In the genomic region with DNA sequence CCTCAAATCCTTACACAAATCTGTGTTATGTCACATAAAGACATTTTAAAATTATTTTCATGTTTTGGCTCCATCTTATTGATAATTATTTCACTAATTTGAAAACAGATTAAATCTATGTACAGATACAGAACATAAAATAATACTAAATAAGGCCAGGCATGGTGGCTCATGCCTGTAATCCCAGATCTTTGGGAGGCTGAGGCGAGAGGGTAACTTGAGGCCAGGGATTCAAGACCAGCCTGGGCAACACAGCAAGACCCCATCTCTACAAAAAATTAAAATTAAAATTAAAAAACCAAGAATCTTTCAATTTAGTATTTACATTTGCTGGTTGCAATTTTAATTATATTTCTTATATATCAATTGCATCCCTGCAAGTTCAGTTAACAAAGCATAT, we compare ENCODE assay signal across 18 cellular contexts.
DNase-seq lines count a peak whose midpoint lies in the region; ATAC-seq, FAIRE-seq and TF ChIP-seq lines count a peak whose summit lies in the region.
"Had no signal": no experiment of that assay in that cellular context is flagged by ENCODE, and none has a peak within 500 bp of the region (broad histone marks: within the 10 kb centered on the region; RNA-seq: fewer than 3 reads in every experiment).

No MANE protein-coding gene starts in this region.

- peaks cover 10% of the 10 kb centered on the region for H3K4me1 Mint-ChIP-seq in WTC11
- peaks cover 41 to 48% of the 10 kb centered on the region in 2 donors for H3K4me1 Mint-ChIP-seq in effector memory CD8-positive, alpha-beta T cell (ENCODE audit: low read depth in 2 of 2)
- peaks cover 7% of the 10 kb centered on the region for H3K4me1 Mint-ChIP-seq in activated CD4-positive, alpha-beta T cell treated with anti-CD3 and anti-CD28 coated beads, Interleukin-2, amount 10 ng/mL, durations not matched to agents 7 days and 5 days

- H3K27me3 Mint-ChIP-seq in WTC11 (ENCODE audit: low read depth), result no peaks in the 10 kb centered on the region
- H3K27me3 Mint-ChIP-seq in effector memory CD8-positive, alpha-beta T cell, result no peaks in the 10 kb centered on the region
- H3K27me3 Mint-ChIP-seq in activated CD4-positive, alpha-beta T cell treated with anti-CD3 and anti-CD28 coated beads, Interleukin-2, amount 10 ng/mL, durations not matched to agents 7 days and 5 days, result no peaks in the 10 kb centered on the region

- no peak for TF ChIP-seq POLR2A in K562 (conservative IDR thresholded peaks at IDR 0.05)

- H3K36me3 Mint-ChIP-seq in WTC11, result peaks cover 4% of the 10 kb centered on the region; the same call in 1 of the 2 replicates
- no peaks in the 10 kb centered on the region for H3K36me3 Mint-ChIP-seq in effector memory CD8-positive, alpha-beta T cell (ENCODE audit: insufficient read depth)
- peaks cover 28% of the 10 kb centered on the region for H3K36me3 Mint-ChIP-seq in activated CD4-positive, alpha-beta T cell treated with anti-CD3 and anti-CD28 coated beads, Interleukin-2, amount 10 ng/mL, durations not matched to agents 7 days and 5 days (ENCODE audit: low read depth)

- DNase-seq in WTC11 (ENCODE audit: low spot score) (no peak), K562 (ENCODE audit: extremely low read depth in 1 of 4, low spot score in 3 of 4) (no peak), NCI-H526 treated with DMSO at 0.1 percent for 48 hours (lab: John Stamatoyannopoulos, UW) (no peak)
- no peak for DNase-seq in effector memory CD8-positive, alpha-beta T cell
- no peak for DNase-seq in activated CD4-positive, alpha-beta T cell treated with anti-CD3 and anti-CD28 coated beads, Interleukin-2, amount 10 ng/mL, durations not matched to agents 7 days and 5 days
- DNase-seq in activated CD4-positive, alpha-beta T cell treated with anti-CD3 and anti-CD28 coated beads for 48 hours, result no peak
- DNase-seq: C1 segment of cervical spinal cord; Caco-2; CD8-positive, alpha-beta T cell; DMS 273 treated with DMSO at 0.1 percent for 48 hours; DMS79; EL; GDM1; H9 had no signal

- TF ChIP-seq EP300 in K562 (IDR thresholded peaks at IDR 0.05; ENCODE audit: low read length), result no peak

- peaks cover 0 to 7% of the 10 kb centered on the region in 2 experiments; a peak in 2 of 5 replicates for H3K4me1 ChIP-seq in K562 (replicated peaks in 1 of 2; ENCODE audit: control insufficient read depth in 2 of 2, insufficient read depth in 2 of 2, low read length in 2 of 2)

- intact Hi-C loops in K562 (cut with micrococcal nuclease), result no loop called here

- H3K27ac Mint-ChIP-seq in WTC11, result no peak overlapping the region
- peak overlapping the region in 1 of 2 donors; percentile 3 for H3K27ac Mint-ChIP-seq in effector memory CD8-positive, alpha-beta T cell
- H3K27ac Mint-ChIP-seq in activated CD4-positive, alpha-beta T cell treated with anti-CD3 and anti-CD28 coated beads, Interleukin-2, amount 10 ng/mL, durations not matched to agents 7 days and 5 days, result no peak overlapping the region
- H3K27ac Mint-ChIP-seq: CD8-positive, alpha-beta T cell; GM23338; H9 had no signal

- H3K4me2 ChIP-seq in K562 (ENCODE audit: insufficient read depth, low read length), result no peak overlapping the region
- H3K4me2 ChIP-seq: GM23338 had no signal

- in situ Hi-C loops in K562 (cut with MboI), result no loop called here

- ATAC-seq in WTC11 (no peak), K562 (no peak)
- ATAC-seq in effector memory CD8-positive, alpha-beta T cell (replicated peaks), result no peak
- ATAC-seq: CD8-positive, alpha-beta T cell; GM12878; GM23338; HCT116 had no signal

- CTCF ChIA-PET in WTC11 (lab: Charles Lee), result no interaction called here
- CTCF ChIA-PET in K562 (lab: Yijun Ruan, JAX; ENCODE audit: low intra/inter-chr PET ratio), result no interaction called here
- CTCF ChIA-PET in activated CD4-positive, alpha-beta T cell treated with anti-CD3 and anti-CD28 coated beads, Interleukin-2, amount 10 ng/mL, durations not matched to agents 7 days and 5 days (lab: Charles Lee), result no interaction called here

- TF ChIP-seq CTCF in WTC11 (IDR thresholded peaks at IDR 0.05) (no peak), K562 (IDR thresholded peaks at IDR 0.05 in 2 of 3, conservative IDR thresholded peaks at IDR 0.05 in 1 of 3; ENCODE audit: insufficient read depth in 2 of 3, low read depth in 1 of 3, low read length in 3 of 3) (no peak)

- H4K20me1 ChIP-seq in K562 (replicated peaks; ENCODE audit: control insufficient read depth, insufficient read depth, low read length), result no peaks in the 10 kb centered on the region

- no peak overlapping the region for H3K4me3 ChIP-seq in K562
- H3K4me3 ChIP-seq: GM12878, GM23338 had no signal

- H3K9me1 ChIP-seq in K562 (ENCODE audit: control insufficient read depth, insufficient read depth, low read length), result no peaks in the 10 kb centered on the region

- H3K79me2 ChIP-seq in K562 (ENCODE audit: control insufficient read depth, insufficient read depth, low read length), result no peaks in the 10 kb centered on the region

- H3K27me3 ChIP-seq in K562 (ENCODE audit: control insufficient read depth in 2 of 2, insufficient read depth in 2 of 2, low read length in 2 of 2), result no peaks in the 10 kb centered on the region

- no peak for FAIRE-seq in K562 (lab: Jason Lieb, UNC)
- FAIRE-seq: GM12878, GM19239 had no signal

- no peaks in the 10 kb centered on the region for H3K36me3 ChIP-seq in K562 (ENCODE audit: control insufficient read depth, insufficient read depth, low read length)

- BruUV-seq in K562 (replicated peaks; lab: Mats Ljungman, UMichigan), result no TSS peak

- H3K4me3 Mint-ChIP-seq in WTC11, result no peak overlapping the region
- H3K4me3 Mint-ChIP-seq in effector memory CD8-positive, alpha-beta T cell, result peak overlapping the region; percentile 26 to 52
- no peak overlapping the region for H3K4me3 Mint-ChIP-seq in activated CD4-positive, alpha-beta T cell treated with anti-CD3 and anti-CD28 coated beads, Interleukin-2, amount 10 ng/mL, durations not matched to agents 7 days and 5 days
- H3K4me3 Mint-ChIP-seq: CD8-positive, alpha-beta T cell; GM23338; H9 had no signal

- no peak overlapping the region for H2AFZ ChIP-seq in K562 (ENCODE audit: low read depth, low read length)
- H2AFZ ChIP-seq: GM23338 had no signal

- H3K9me3 Mint-ChIP-seq in WTC11, result no peaks in the 10 kb centered on the region
- H3K9me3 Mint-ChIP-seq in effector memory CD8-positive, alpha-beta T cell, result no peaks in the 10 kb centered on the region
- peaks cover 11% of the 10 kb centered on the region for H3K9me3 Mint-ChIP-seq in activated CD4-positive, alpha-beta T cell treated with anti-CD3 and anti-CD28 coated beads, Interleukin-2, amount 10 ng/mL, durations not matched to agents 7 days and 5 days
- H3K9me3 Mint-ChIP-seq: GM23338, H9 had no signal

- H3K27ac ChIP-seq in K562 (ENCODE audit: extremely low read depth, low read depth, low read length), result no peak overlapping the region

- WGBS in K562 (ENCODE audit: insufficient coverage, low coverage, missing lambda C conversion rate), result 34% methylated on average over 1 of the region's 1 CpG

- no peak overlapping the region for H3K9ac ChIP-seq in K562 (ENCODE audit: insufficient read depth in 1 of 2, low read depth in 2 of 2, low read length in 2 of 2)

- POLR2A ChIA-PET in WTC11 (lab: Charles Lee) (no interaction called here), K562 (lab: Yijun Ruan, JAX) (no interaction called here)
- POLR2A ChIA-PET in activated CD4-positive, alpha-beta T cell treated with anti-CD3 and anti-CD28 coated beads, Interleukin-2, amount 10 ng/mL, durations not matched to agents 7 days and 5 days (lab: Charles Lee), result no interaction called here

- no peaks in the 10 kb centered on the region for H3K9me3 ChIP-seq in K562 (replicated peaks; ENCODE audit: control insufficient read depth, insufficient read depth, low read depth, low read length)
- H3K9me3 ChIP-seq: Caco-2 had no signal

- TF ChIP-seq RAD21 in K562 (CRISPR knock-in tag; conservative IDR thresholded peaks at IDR 0.05 in 1 of 2, IDR thresholded peaks at IDR 0.05 in 1 of 2), result no peak

TF ChIP-seq in WTC11, 78 proteins besides CTCF, POLR2A, EP300 and RAD21:
- TF ChIP-seq, protein P1, sequence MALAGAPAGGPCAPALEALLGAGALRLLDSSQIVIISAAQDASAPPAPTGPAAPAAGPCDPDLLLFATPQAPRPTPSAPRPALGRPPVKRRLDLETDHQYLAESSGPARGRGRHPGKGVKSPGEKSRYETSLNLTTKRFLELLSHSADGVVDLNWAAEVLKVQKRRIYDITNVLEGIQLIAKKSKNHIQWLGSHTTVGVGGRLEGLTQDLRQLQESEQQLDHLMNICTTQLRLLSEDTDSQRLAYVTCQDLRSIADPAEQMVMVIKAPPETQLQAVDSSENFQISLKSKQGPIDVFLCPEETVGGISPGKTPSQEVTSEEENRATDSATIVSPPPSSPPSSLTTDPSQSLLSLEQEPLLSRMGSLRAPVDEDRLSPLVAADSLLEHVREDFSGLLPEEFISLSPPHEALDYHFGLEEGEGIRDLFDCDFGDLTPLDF (CRISPR knock-in tag; IDR thresholded peaks at IDR 0.05), result no peak
- TF ChIP-seq ZNF121 (CRISPR knock-in tag; IDR thresholded peaks at IDR 0.05), result peak; percentile 49; the same call in 1 of the 2 replicates
TF ChIP-seq in WTC11: peak in this region for 1.

TF ChIP-seq in K562, 482 proteins besides CTCF, POLR2A, EP300 and RAD21:
- TF ChIP-seq RBM25 (IDR thresholded peaks at IDR 0.05; ENCODE audit: low read depth, low read length, severe bottlenecking) (peak; percentile 29), KAT8 (IDR thresholded peaks at IDR 0.05; ENCODE audit: low read depth) (no peak), TEAD1 (CRISPR knock-in tag; IDR thresholded peaks at IDR 0.05) (no peak), ZNF121 (CRISPR knock-in tag; conservative IDR thresholded peaks at IDR 0.05) (peak; percentile 94), GATAD2B (IDR thresholded peaks at IDR 0.05; ENCODE audit: borderline replicate concordance) (no peak)
TF ChIP-seq in K562: peak in this region for 2.

Comparison
In these comparisons a context has a peak if more than half of its experiments do, and no peak if none do; other contexts are left out.
1. H3K4me3 Mint-ChIP-seq: peak in effector memory CD8-positive, alpha-beta T cell (2 of 2); none in WTC11 (single experiment) and activated CD4-positive, alpha-beta T cell treated with anti-CD3 and anti-CD28 coated beads, Interleukin-2, amount 10 ng/mL, durations not matched to agents 7 days and 5 days (single experiment).